Comparison of ENCODE assay signal across 8 cellular contexts in genomic region chr6:26158581-26159416, GRCh38.
DNase-seq lines count a peak whose midpoint lies in the region; ATAC-seq and TF ChIP-seq lines count a peak whose summit lies in the region.

No MANE protein-coding gene starts in this region.

- ATAC-seq in activated naive CD8-positive, alpha-beta T cell treated with anti-CD3 and anti-CD28 coated beads, Interleukin-2, amount 50 U/mL, for 24 hours = peak; percentile 2
- ATAC-seq in left cardiac atrium (peak; percentile 9 to 35), psoas muscle (peak in 1 of 4 donors; percentile 5), GM21447 (IDR thresholded peaks at IDR 0.05; ENCODE audit: unreplicated experiment) (no peak), GM21717 (IDR thresholded peaks at IDR 0.05; ENCODE audit: unreplicated experiment) (no peak)

- H3K9me3 Mint-ChIP-seq in activated naive CD8-positive, alpha-beta T cell treated with anti-CD3 and anti-CD28 coated beads, Interleukin-2, amount 50 U/mL, for 24 hours = no peaks in the 10 kb centered on the region

- H3K9me3 ChIP-seq in HUES48 (ENCODE audit: control insufficient read depth, insufficient read depth, low read length) = no peaks in the 10 kb centered on the region
- no peaks in the 10 kb centered on the region for H3K9me3 ChIP-seq in SJSA1 (replicated peaks)
- H3K9me3 ChIP-seq in psoas muscle = no peaks in the 10 kb centered on the region

- H3K4me3 Mint-ChIP-seq in activated naive CD8-positive, alpha-beta T cell treated with anti-CD3 and anti-CD28 coated beads, Interleukin-2, amount 50 U/mL, for 24 hours = peak overlapping the region; percentile 88

- no peaks in the 10 kb centered on the region for H3K27me3 ChIP-seq in HUES48 (ENCODE audit: control insufficient read depth, insufficient read depth, low read length)
- no peaks in the 10 kb centered on the region for H3K27me3 ChIP-seq in SJSA1 (replicated peaks)
- no peaks in the 10 kb centered on the region for H3K27me3 ChIP-seq in psoas muscle (ENCODE audit: insufficient read depth in 3 of 3, low read length in 2 of 3)

- WGBS in psoas muscle, 3 donors = 1 to 3% (median 3%) methylated on average over 22 of the region's 22 CpGs

- H3K4me3 ChIP-seq in HUES48 (ENCODE audit: low read depth, low read length) (peak overlapping the region; percentile 84), SJSA1 (peak overlapping the region; percentile 51), psoas muscle (peak overlapping the region; percentile 88)

- H3K4me1 ChIP-seq in HUES48 (ENCODE audit: control insufficient read depth, insufficient read depth, low read length) (peaks cover 12% of the 10 kb centered on the region), SJSA1 (replicated peaks) (peaks cover 14% of the 10 kb centered on the region), psoas muscle (peaks cover 15% of the 10 kb centered on the region)

- H3K9ac ChIP-seq in HUES48 (ENCODE audit: low read depth, low read length) = peak overlapping the region; percentile 97

- no peaks in the 10 kb centered on the region for H3K27me3 Mint-ChIP-seq in activated naive CD8-positive, alpha-beta T cell treated with anti-CD3 and anti-CD28 coated beads, Interleukin-2, amount 50 U/mL, for 24 hours

- H3K27ac ChIP-seq in HUES48 (ENCODE audit: low read depth, low read length) = peak overlapping the region; percentile 98
- peak overlapping the region; percentile 59 for H3K27ac ChIP-seq in SJSA1
- peak overlapping the region; percentile 98 for H3K27ac ChIP-seq in psoas muscle

- H3K36me3 ChIP-seq in HUES48 (ENCODE audit: control insufficient read depth, insufficient read depth, low read length) = no peaks in the 10 kb centered on the region
- 0 out of 2 replicates have a peak, but pooled peaks cover 4% of the 10 kb centered on the region for H3K36me3 ChIP-seq in SJSA1
- H3K36me3 ChIP-seq in psoas muscle (ENCODE audit: insufficient read depth in 1 of 2, low read depth in 1 of 2) = peaks cover 0 to 4% of the 10 kb centered on the region in 2 donors

- H3K36me3 Mint-ChIP-seq in activated naive CD8-positive, alpha-beta T cell treated with anti-CD3 and anti-CD28 coated beads, Interleukin-2, amount 50 U/mL, for 24 hours (ENCODE audit: low read depth) = peaks cover 8% of the 10 kb centered on the region

- peaks cover 53% of the 10 kb centered on the region for H3K4me1 Mint-ChIP-seq in activated naive CD8-positive, alpha-beta T cell treated with anti-CD3 and anti-CD28 coated beads, Interleukin-2, amount 50 U/mL, for 24 hours

- peak overlapping the region; percentile 96 for H3K27ac Mint-ChIP-seq in activated naive CD8-positive, alpha-beta T cell treated with anti-CD3 and anti-CD28 coated beads, Interleukin-2, amount 50 U/mL, for 24 hours

- TF ChIP-seq CTCF in psoas muscle (IDR thresholded peaks at IDR 0.05) = no peak

- peak; percentile 21 for DNase-seq in COLO668 (lab: John Stamatoyannopoulos, UW; ENCODE audit: unreplicated experiment)
- DNase-seq in SJSA1 (ENCODE audit: low read depth in 1 of 2, low spot score in 2 of 2) = peak; percentile 54 to 59
- peak; percentile 57 for DNase-seq in activated naive CD8-positive, alpha-beta T cell treated with anti-CD3 and anti-CD28 coated beads, Interleukin-2, amount 50 U/mL, for 24 hours
- peak; percentile 56 for DNase-seq in left cardiac atrium
- DNase-seq in psoas muscle = peak; percentile 52 to 69

- intact Hi-C loops in left cardiac atrium (cut with DNase I) (loop anchor here in 1 of 2 donors (5.0 kb wide), 1 partner anchor 44 kb away; a partner anchor contains a TSS), psoas muscle (cut with DNase I) (no loop called here)

Comparison
In these comparisons a context has a peak if more than half of its experiments do, and no peak if none do; other contexts are left out.
1. ATAC-seq: peak in activated naive CD8-positive, alpha-beta T cell treated with anti-CD3 and anti-CD28 coated beads, Interleukin-2, amount 50 U/mL, for 24 hours (single experiment) and left cardiac atrium (2 of 2); none in GM21447 (single experiment) and GM21717 (single experiment).
2. Peak in every context shown above with its lines, with median percentiles within 50 percentile points of each other: DNase-seq, H3K27ac ChIP-seq and H3K4me3 ChIP-seq.